In the genomic region with DNA sequence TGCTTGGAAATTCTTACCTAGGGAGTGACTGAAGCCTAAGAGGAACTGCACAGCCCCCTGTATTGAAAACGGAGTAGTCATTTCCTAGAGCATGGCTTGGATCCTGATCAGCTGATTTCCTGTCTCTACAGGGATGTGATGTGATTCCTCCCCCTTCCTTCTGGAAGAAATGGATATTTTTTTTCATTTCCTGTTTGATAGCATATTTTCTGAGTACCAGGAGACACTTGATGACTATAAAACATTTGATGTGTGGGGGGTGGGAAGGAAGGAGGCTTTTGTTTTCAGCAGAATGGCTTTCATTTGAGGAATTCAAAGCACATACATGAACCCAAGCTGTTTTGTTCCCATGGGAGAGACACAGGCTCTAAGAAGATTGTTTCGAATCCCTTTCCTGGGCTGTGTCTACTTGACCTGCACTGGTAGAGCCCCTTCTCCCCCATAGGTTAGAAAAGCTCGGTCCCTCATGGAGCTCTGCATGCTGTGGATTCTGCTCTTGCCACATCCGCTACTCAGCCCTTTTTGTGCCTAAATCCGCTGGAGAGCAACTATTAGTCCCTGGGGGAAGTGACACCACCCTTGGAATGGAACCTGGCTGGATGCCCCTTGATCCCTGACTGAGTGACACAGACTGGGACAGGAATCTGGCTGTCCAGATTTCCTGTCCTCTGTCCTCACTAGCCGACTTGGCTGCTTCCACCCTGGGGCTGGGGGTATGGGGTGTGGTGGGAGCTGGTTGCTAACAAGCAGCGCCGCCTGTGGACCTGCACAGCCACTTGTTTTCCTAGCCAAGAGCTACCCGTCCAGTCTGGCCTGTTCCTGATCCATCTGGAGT, we compare ENCODE assay signal across 8 cellular contexts.
A peak's percentile ranks its signal among the peaks of the same experiment; 100 is the strongest.
DNase-seq lines count a peak whose midpoint lies in the region; ATAC-seq and TF ChIP-seq lines count a peak whose summit lies in the region.

No MANE protein-coding gene starts in this region.

- TF ChIP-seq CTCF in choroid plexus epithelial cell (conservative IDR thresholded peaks at IDR 0.05; ENCODE audit: low read depth, low read length) (peak; percentile 55), lower leg skin (IDR thresholded peaks at IDR 0.05) (no peak), upper lobe of left lung (IDR thresholded peaks at IDR 0.05) (peak; percentile 21 to 59 (median 50))

- TF ChIP-seq POLR2A in lower leg skin (IDR thresholded peaks at IDR 0.05) (no peak), upper lobe of left lung (IDR thresholded peaks at IDR 0.05) (no peak)

- peak overlapping the region; percentile 81 to 88 (median 84) for H3K27ac ChIP-seq in upper lobe of left lung

- H3K36me3 ChIP-seq in upper lobe of left lung = no peaks in the 10 kb centered on the region

- ATAC-seq in upper lobe of left lung (ENCODE audit: low FRiP score in 2 of 2) (peak; percentile 45 to 89), HG02885 (IDR thresholded peaks at IDR 0.05; ENCODE audit: poor library complexity, unreplicated experiment) (no peak), HG02798 (IDR thresholded peaks at IDR 0.05; ENCODE audit: poor library complexity, unreplicated experiment) (no peak)

- peaks cover 61 to 96% (median 79%) of the 10 kb centered on the region in 4 donors for H3K4me1 ChIP-seq in upper lobe of left lung

- DNase-seq in SHP77 (lab: John Stamatoyannopoulos, UW) (peak; percentile 48 to 77), SHP77 treated with DMSO at 0.1 percent for 48 hours (lab: John Stamatoyannopoulos, UW) (no peak), choroid plexus epithelial cell (ENCODE audit: low read depth) (peak; percentile 58), lower leg skin (ENCODE audit: low spot score in 2 of 2) (peak; percentile 68 to 93), upper lobe of left lung (peak in 1 of 2 donors; percentile 92), amniotic stem cell (lab: John Stamatoyannopoulos, UW) (no peak)

- H3K9me3 ChIP-seq in upper lobe of left lung = no peaks in the 10 kb centered on the region

- 22 to 27% methylated on average over 9 of the region's 9 CpGs for WGBS in lower leg skin, 2 donors
- WGBS in upper lobe of left lung, 2 donors = 34 to 35% methylated on average over 8 to 9 of the region's 9 CpGs

- no peak overlapping the region for H3K4me3 ChIP-seq in choroid plexus epithelial cell (ENCODE audit: low read depth, low read length)
- no peak overlapping the region for H3K4me3 ChIP-seq in lower leg skin (ENCODE audit: low read depth, poor library complexity, severe bottlenecking)
- H3K4me3 ChIP-seq in upper lobe of left lung = no peak overlapping the region

- H3K27me3 ChIP-seq in upper lobe of left lung = no peaks in the 10 kb centered on the region

- intact Hi-C loops in lower leg skin (cut with DNase I; ENCODE audit: low total_unique reads) = no loop called here

- peak in 2 of 4 donors; percentile 69 to 75 for TF ChIP-seq EP300 in upper lobe of left lung (IDR thresholded peaks at IDR 0.05)

Comparison
In these comparisons a context has a peak if more than half of its experiments do, and no peak if none do; other contexts are left out.
1. DNase-seq: peak in SHP77 (2 of 2), choroid plexus epithelial cell (single experiment) and lower leg skin (2 of 2); none in SHP77 treated with DMSO at 0.1 percent for 48 hours (single experiment) and amniotic stem cell (single experiment).
2. CTCF ChIP-seq: peak in choroid plexus epithelial cell (single experiment) and upper lobe of left lung (6 of 6); none in lower leg skin (0 of 3).
3. ATAC-seq: peak in upper lobe of left lung (2 of 2); none in HG02885 (single experiment) and HG02798 (single experiment).